In the genomic region with DNA sequence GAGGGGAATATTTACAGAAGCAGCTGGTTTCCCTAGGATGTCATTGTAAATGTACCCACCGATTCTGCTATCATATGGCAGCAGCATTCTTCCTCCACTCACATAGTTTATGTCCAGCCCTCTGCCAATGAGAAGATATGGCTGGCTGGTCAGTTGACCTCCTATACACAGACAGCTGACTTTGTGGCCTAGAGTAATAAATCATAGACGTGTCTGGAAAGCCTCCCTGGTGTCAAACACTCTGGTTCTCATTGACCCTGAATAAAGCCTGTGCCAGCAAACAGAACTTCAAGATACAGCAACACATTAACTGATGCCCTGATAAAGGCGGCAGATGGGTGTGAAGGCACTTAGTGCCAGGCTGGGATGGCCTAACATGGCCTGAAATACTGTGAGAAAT, we compare ENCODE assay signal across 28 cellular contexts.
"Had no signal": no experiment of that assay in that cellular context is flagged by ENCODE, and none has a peak within 500 bp of the region (broad histone marks: within the 10 kb centered on the region; RNA-seq: fewer than 3 reads in every experiment).

No MANE protein-coding gene starts in this region.

- DNase-seq: activated B cell treated with CpG ODN at 0.5 μM for 24 hours; activated CD4-positive, alpha-beta T cell treated with anti-CD3 and anti-CD28 coated beads for 36 hours; activated CD4-positive, alpha-beta T cell treated with anti-CD3 and anti-CD28 coated beads, Interleukin-2, amount 50 U/mL, for 4 hours; activated CD8-positive, alpha-beta memory T cell treated with anti-CD3 and anti-CD28 coated beads for 24 hours; activated CD8-positive, alpha-beta memory T cell treated with anti-CD3 and anti-CD28 coated beads, Interleukin-2, amount 50 U/mL, for 4 hours; activated naive CD4-positive, alpha-beta T cell treated with Interleukin-2 at 50 U/mL for 16 hours; activated naive CD8-positive, alpha-beta T cell treated with anti-CD3 and anti-CD28 coated beads for 36 hours; activated T-cell treated with anti-CD3 and anti-CD28 coated beads, Interleukin-2, amount 50 U/mL, for 4 hours; amniotic stem cell; cerebellar nuclear complex; endodermal cell; esophagus squamous epithelium; heart left ventricle; left colon; lower lobe of right lung; naive thymus-derived CD8-positive, alpha-beta T cell; retina; sigmoid colon; stimulated activated CD4-positive, alpha-beta T cell treated with anti-CD3 and anti-CD28 coated beads, Interleukin-4, amount 100 ng/mL, for 1 hour; stomach; T-helper 17 cell had no signal

- H3K4me3 Mint-ChIP-seq: activated B cell treated with CpG ODN at 0.5 μM for 24 hours; activated CD4-positive, alpha-beta T cell treated with anti-CD3 and anti-CD28 coated beads for 36 hours; activated naive CD8-positive, alpha-beta T cell treated with anti-CD3 and anti-CD28 coated beads for 36 hours; activated T-cell treated with anti-CD3 and anti-CD28 coated beads, Interleukin-2, amount 50 U/mL, for 4 hours; endodermal cell; naive thymus-derived CD8-positive, alpha-beta T cell; T-helper 17 cell had no signal

- H3K9me3 ChIP-seq: esophagus squamous epithelium, gastroesophageal sphincter, lower lobe of right lung, sigmoid colon, stomach, suprapubic skin, tibial nerve had no signal

- H3K4me1 Mint-ChIP-seq: activated B cell treated with CpG ODN at 0.5 μM for 24 hours; activated CD4-positive, alpha-beta T cell treated with anti-CD3 and anti-CD28 coated beads for 36 hours; activated naive CD8-positive, alpha-beta T cell treated with anti-CD3 and anti-CD28 coated beads for 36 hours; T-helper 17 cell had no signal

- H3K27ac Mint-ChIP-seq: activated B cell treated with CpG ODN at 0.5 μM for 24 hours; activated CD4-positive, alpha-beta T cell treated with anti-CD3 and anti-CD28 coated beads for 36 hours; activated naive CD8-positive, alpha-beta T cell treated with anti-CD3 and anti-CD28 coated beads for 36 hours; activated T-helper 2 cell treated with anti-CD3 and anti-CD28 coated beads, Interferon-gamma antibody, Interleukin-2, Interleukin-4, amounts not matched to agents 10 μg/mL and 5 μg/mL and 100 μg/mL, durations not matched to agents 14 hours and 24 hours and 36 hours; endodermal cell; naive thymus-derived CD8-positive, alpha-beta T cell; progenitor cell of endocrine pancreas; T-helper 17 cell had no signal

- H3K36me3 Mint-ChIP-seq: activated naive CD8-positive, alpha-beta T cell treated with anti-CD3 and anti-CD28 coated beads for 36 hours; naive thymus-derived CD8-positive, alpha-beta T cell had no signal

- H3K36me3 ChIP-seq: esophagus squamous epithelium, gastroesophageal sphincter, heart left ventricle, lower lobe of right lung, sigmoid colon, stomach, suprapubic skin, tibial nerve had no signal

- H3K9me3 Mint-ChIP-seq: activated B cell treated with CpG ODN at 0.5 μM for 24 hours; activated naive CD8-positive, alpha-beta T cell treated with anti-CD3 and anti-CD28 coated beads for 36 hours; activated T-cell treated with anti-CD3 and anti-CD28 coated beads, Interleukin-2, amount 50 U/mL, for 4 hours; endodermal cell; naive thymus-derived CD8-positive, alpha-beta T cell had no signal

- H3K27me3 ChIP-seq: esophagus squamous epithelium, gastroesophageal sphincter, heart left ventricle, sigmoid colon, stomach, suprapubic skin, tibial nerve had no signal

- H3K4me1 ChIP-seq: lower lobe of right lung, sigmoid colon, stomach, suprapubic skin, tibial nerve had no signal

- H3K27me3 Mint-ChIP-seq: activated B cell treated with CpG ODN at 0.5 μM for 24 hours, progenitor cell of endocrine pancreas had no signal

- FAIRE-seq: islet of Langerhans had no signal

- H3K27ac ChIP-seq: coronary artery, esophagus squamous epithelium, gastroesophageal sphincter, heart left ventricle, lower lobe of right lung, sigmoid colon, stomach, suprapubic skin, tibial nerve had no signal

- H3K4me3 ChIP-seq: coronary artery, esophagus squamous epithelium, gastroesophageal sphincter, heart left ventricle, lower lobe of right lung, sigmoid colon, stomach, suprapubic skin, tibial nerve had no signal

- ATAC-seq: activated CD4-positive, alpha-beta T cell treated with anti-CD3 and anti-CD28 coated beads for 36 hours; activated T-cell treated with anti-CD3 and anti-CD28 coated beads, Interleukin-2, amount 50 U/mL, for 4 hours; gastroesophageal sphincter; heart left ventricle; left colon; lower lobe of right lung; naive thymus-derived CD8-positive, alpha-beta T cell; T-helper 17 cell had no signal
